Comparison of ENCODE assay signal across 14 cellular contexts in genomic region chr2:183068561-183068960, GRCh38. TPM values are rescaled to one million over a fixed set of nuclear protein-coding genes. Genes with fewer than 3 reads are reported as not detected.
DNase-seq lines count a peak whose midpoint lies in the region; ATAC-seq and TF ChIP-seq lines count a peak whose summit lies in the region.
"Had no signal": no experiment of that assay in that cellular context is flagged by ENCODE, and none has a peak within 500 bp of the region (broad histone marks: within the 10 kb centered on the region; RNA-seq: fewer than 3 reads in every experiment).

No MANE protein-coding gene starts in this region.

- no peaks in the 10 kb centered on the region for H3K4me1 Mint-ChIP-seq in activated CD4-positive, alpha-beta T cell treated with anti-CD3 and anti-CD28 coated beads, Interleukin-2, amount 10 ng/mL, durations not matched to agents 24 days and 14 days
- H3K4me1 Mint-ChIP-seq in naive thymus-derived CD8-positive, alpha-beta T cell, result peaks cover 0 to 2% (median 0%) of the 10 kb centered on the region in 4 donors

- H3K4me1 ChIP-seq in foreskin keratinocyte (no peaks in the 10 kb centered on the region), upper lobe of right lung (no peaks in the 10 kb centered on the region)
- H3K4me1 ChIP-seq: A549, Caco-2 had no signal

- TF ChIP-seq CTCF in foreskin keratinocyte (conservative IDR thresholded peaks at IDR 0.05), result no peak
- no peak for TF ChIP-seq CTCF in upper lobe of right lung (IDR thresholded peaks at IDR 0.05)

- H3K36me3 Mint-ChIP-seq in activated CD4-positive, alpha-beta T cell treated with anti-CD3 and anti-CD28 coated beads, Interleukin-2, amount 10 ng/mL, durations not matched to agents 24 days and 14 days (ENCODE audit: low read depth), result no peaks in the 10 kb centered on the region
- peaks cover 0 to 2% (median 0%) of the 10 kb centered on the region in 3 donors for H3K36me3 Mint-ChIP-seq in naive thymus-derived CD8-positive, alpha-beta T cell

- H3K4me3 ChIP-seq in upper lobe of right lung, result no peak overlapping the region
- H3K4me3 ChIP-seq: A549, GM23248 had no signal

- no peaks in the 10 kb centered on the region for H3K27me3 ChIP-seq in foreskin keratinocyte
- peaks cover 8% of the 10 kb centered on the region for H3K27me3 ChIP-seq in upper lobe of right lung

- H3K9me3 ChIP-seq in upper lobe of right lung, result no peaks in the 10 kb centered on the region

- POLR2A ChIA-PET in naive thymus-derived CD8-positive, alpha-beta T cell (lab: Charles Lee), result no interaction called here

- peaks cover 4% of the 10 kb centered on the region for H3K27me3 Mint-ChIP-seq in activated CD4-positive, alpha-beta T cell treated with anti-CD3 and anti-CD28 coated beads, Interleukin-2, amount 10 ng/mL, durations not matched to agents 24 days and 14 days
- peaks cover 8 to 48% (median 26%) of the 10 kb centered on the region in 5 donors for H3K27me3 Mint-ChIP-seq in naive thymus-derived CD8-positive, alpha-beta T cell

- H3K36me3 ChIP-seq in upper lobe of right lung, result no peaks in the 10 kb centered on the region

- ATAC-seq in foreskin keratinocyte (peak; percentile 14), upper lobe of right lung (peak; percentile 14), GM21423 (IDR thresholded peaks at IDR 0.05; ENCODE audit: unreplicated experiment) (no peak)
- no peak for ATAC-seq in naive thymus-derived CD8-positive, alpha-beta T cell
- ATAC-seq: A549 had no signal

- DNase-seq in activated CD4-positive, alpha-beta T cell treated with anti-CD3 and anti-CD28 coated beads, Interleukin-2, amount 10 ng/mL, durations not matched to agents 24 days and 14 days, result peak; percentile 32
- DNase-seq in activated CD4-positive, alpha-beta T cell treated with anti-CD3 and anti-CD28 coated beads, Interleukin-2, amount 50 U/mL, for 1 hour, result no peak
- DNase-seq in foreskin keratinocyte, result no peak
- no peak for DNase-seq in upper lobe of right lung
- DNase-seq in naive thymus-derived CD8-positive, alpha-beta T cell, result no peak
- DNase-seq: AML-193; Caco-2; CD4-positive, alpha-beta T cell; GM23248; HCEC 1CT had no signal

- intact Hi-C loops in activated CD4-positive, alpha-beta T cell treated with anti-CD3 and anti-CD28 coated beads, Interleukin-2, amount 10 ng/mL, durations not matched to agents 24 days and 14 days (cut with micrococcal nuclease), result no loop called here
- intact Hi-C loops in upper lobe of right lung (cut with DNase I), result no loop called here

- no peak overlapping the region for H3K4me3 Mint-ChIP-seq in activated CD4-positive, alpha-beta T cell treated with anti-CD3 and anti-CD28 coated beads, Interleukin-2, amount 10 ng/mL, durations not matched to agents 24 days and 14 days
- no peak overlapping the region for H3K4me3 Mint-ChIP-seq in naive thymus-derived CD8-positive, alpha-beta T cell
- H3K4me3 Mint-ChIP-seq: CD4-positive, alpha-beta T cell had no signal

- H3K27ac ChIP-seq in foreskin keratinocyte (no peak overlapping the region), upper lobe of right lung (no peak overlapping the region)
- H3K27ac ChIP-seq: 22Rv1, A549, C4-2B, GM23248 had no signal

- no peaks in the 10 kb centered on the region for H3K9me3 Mint-ChIP-seq in activated CD4-positive, alpha-beta T cell treated with anti-CD3 and anti-CD28 coated beads, Interleukin-2, amount 10 ng/mL, durations not matched to agents 24 days and 14 days
- H3K9me3 Mint-ChIP-seq in naive thymus-derived CD8-positive, alpha-beta T cell, result peaks cover 0 to 2% (median 0%) of the 10 kb centered on the region in 9 donors
- H3K9me3 Mint-ChIP-seq: CD4-positive, alpha-beta T cell had no signal

- no peak overlapping the region for H3K27ac Mint-ChIP-seq in activated CD4-positive, alpha-beta T cell treated with anti-CD3 and anti-CD28 coated beads, Interleukin-2, amount 10 ng/mL, durations not matched to agents 24 days and 14 days
- no peak overlapping the region for H3K27ac Mint-ChIP-seq in naive thymus-derived CD8-positive, alpha-beta T cell
- H3K27ac Mint-ChIP-seq: CD4-positive, alpha-beta T cell had no signal

RNA-seq across cellular contexts. Expression of gene DUSP19, which starts 10.0 kb away (rescaled TPM):
- 1.0 and 2.3 TPM in 2 replicates for total RNA-seq in activated CD4-positive, alpha-beta T cell treated with anti-CD3 and anti-CD28 coated beads, Interleukin-2, amount 10 ng/mL, durations not matched to agents 24 days and 14 days
- total RNA-seq in foreskin keratinocyte, result 1.0 TPM in 2 replicates
- polyA plus RNA-seq in foreskin keratinocyte, result 0.30 and 0.40 TPM in 2 replicates
- 3.0 TPM for total RNA-seq in upper lobe of right lung
- total RNA-seq in naive thymus-derived CD8-positive, alpha-beta T cell, result 1 to 10 TPM; 1.1 to 1.7 TPM
- under 1 TPM; 0.30 to 0.88 (median 0.79) TPM for polyA plus RNA-seq in naive thymus-derived CD8-positive, alpha-beta T cell

RNA-seq across cellular contexts. Expression of gene NCKAP1, which starts 30.3 kb away (rescaled TPM):
- 14.5 TPM in 2 replicates for total RNA-seq in activated CD4-positive, alpha-beta T cell treated with anti-CD3 and anti-CD28 coated beads, Interleukin-2, amount 10 ng/mL, durations not matched to agents 24 days and 14 days
- total RNA-seq in foreskin keratinocyte (165 and 168 TPM in 2 replicates), upper lobe of right lung (117 TPM)
- polyA plus RNA-seq in foreskin keratinocyte, result 37.1 and 47.6 TPM in 2 replicates
- under 1 TPM; 0.42 to 0.63 TPM for total RNA-seq in naive thymus-derived CD8-positive, alpha-beta T cell
- polyA plus RNA-seq in naive thymus-derived CD8-positive, alpha-beta T cell, result under 1 TPM in 2 of 3 donors, not detected in 1; 0.10 to 0.12 TPM

RNA-seq across cellular contexts. Expression of gene NUP35, which starts 55.7 kb away (rescaled TPM):
- 41.5 and 44.0 TPM in 2 replicates for total RNA-seq in activated CD4-positive, alpha-beta T cell treated with anti-CD3 and anti-CD28 coated beads, Interleukin-2, amount 10 ng/mL, durations not matched to agents 24 days and 14 days
- total RNA-seq in foreskin keratinocyte (25.8 and 30.9 TPM in 2 replicates), upper lobe of right lung (18.2 TPM)
- 15.7 and 22.5 TPM in 2 replicates for polyA plus RNA-seq in foreskin keratinocyte
- total RNA-seq in naive thymus-derived CD8-positive, alpha-beta T cell, result 10 to 100 TPM; 19.1 to 20.7 TPM
- polyA plus RNA-seq in naive thymus-derived CD8-positive, alpha-beta T cell, result 1 to 10 TPM; 4.2 to 8.2 (median 6.1) TPM

Comparison
In these comparisons a context has a peak if more than half of its experiments do, and no peak if none do; other contexts are left out.
1. ATAC-seq: peak in foreskin keratinocyte (single experiment) and upper lobe of right lung (single experiment); none in naive thymus-derived CD8-positive, alpha-beta T cell (0 of 2) and GM21423 (single experiment).